Comparison of ENCODE assay signal across 9 cellular contexts in genomic region chr17:44314869-44315661, GRCh38. TPM values are rescaled to one million over a fixed set of nuclear protein-coding genes. Genes with fewer than 3 reads are reported as not detected.
DNase-seq lines count a peak whose midpoint lies in the region; TF ChIP-seq lines count a peak whose summit lies in the region.
"Had no signal": no experiment of that assay in that cellular context is flagged by ENCODE, and none has a peak within 500 bp of the region (broad histone marks: within the 10 kb centered on the region; RNA-seq: fewer than 3 reads in every experiment).

No MANE protein-coding gene starts in this region.

- H3K9me3 ChIP-seq in Karpas-422 (ENCODE audit: low read length) = no peaks in the 10 kb centered on the region

- peak overlapping the region; percentile 50 for H3K4me3 Mint-ChIP-seq in Calu3 (ENCODE audit: low read depth, unreplicated experiment)
- H3K4me3 Mint-ChIP-seq in glutamatergic neuron (ENCODE audit: unreplicated experiment) = peak overlapping the region; percentile 81

- peaks cover 2% of the 10 kb centered on the region for H3K4me1 Mint-ChIP-seq in Calu3 (ENCODE audit: low read depth, unreplicated experiment)
- H3K4me1 Mint-ChIP-seq in glutamatergic neuron (ENCODE audit: low read depth, unreplicated experiment) = peaks cover 31% of the 10 kb centered on the region

- no peak overlapping the region for H3K27ac Mint-ChIP-seq in Calu3 (ENCODE audit: unreplicated experiment)
- H3K27ac Mint-ChIP-seq in glutamatergic neuron (ENCODE audit: unreplicated experiment) = peak overlapping the region; percentile 72

- H3K27ac ChIP-seq in Karpas-422 (ENCODE audit: low read length) = no peak overlapping the region

- H3K36me3 Mint-ChIP-seq in Calu3 (ENCODE audit: insufficient read depth, unreplicated experiment) = peaks cover 26% of the 10 kb centered on the region
- peaks cover 17% of the 10 kb centered on the region for H3K36me3 Mint-ChIP-seq in glutamatergic neuron (ENCODE audit: unreplicated experiment)

- intact Hi-C loops in Calu3 (cut with micrococcal nuclease; ENCODE audit: unreplicated experiment) = no loop called here

- peak overlapping the region; percentile 74 for H3K4me2 ChIP-seq in Karpas-422 (ENCODE audit: low read depth, low read length, poor library complexity, severe bottlenecking)

- H3K79me2 ChIP-seq in Karpas-422 (ENCODE audit: low read length) = no peaks in the 10 kb centered on the region

- peak overlapping the region; percentile 68 for H3K4me3 ChIP-seq in Karpas-422 (ENCODE audit: low read length)

- no peaks in the 10 kb centered on the region for H3K27me3 ChIP-seq in Karpas-422 (ENCODE audit: low read length)

- H2AFZ ChIP-seq in Karpas-422 (ENCODE audit: low read length) = peak overlapping the region; percentile 86

- H3K36me3 ChIP-seq in Karpas-422 (ENCODE audit: insufficient read depth, low read length) = no peaks in the 10 kb centered on the region

- DNase-seq in Calu3 (peak; percentile 62), Karpas-422 (peak; percentile 81), glutamatergic neuron (peak; percentile 65), midbrain (lab: John Stamatoyannopoulos, UW) (no peak), NCI-H446 treated with DMSO at 0.1 percent for 48 hours (lab: John Stamatoyannopoulos, UW) (no peak), HuH-7.5 (ENCODE audit: low spot score) (no peak)
- peak; percentile 46 for DNase-seq in activated T-cell treated with anti-CD3 and anti-CD28 coated beads, Interleukin-2, amount 50 U/mL, for 1 hour
- DNase-seq in stimulated activated CD4-positive, alpha-beta T cell treated with anti-CD3 and anti-CD28 coated beads, Interleukin-2, amount 100 ng/mL, for 4 hours (ENCODE audit: low read depth) = peak; percentile 24

- H3K9me3 Mint-ChIP-seq in Calu3 (ENCODE audit: low read depth, unreplicated experiment) (no peaks in the 10 kb centered on the region), glutamatergic neuron (ENCODE audit: unreplicated experiment) (peaks cover 21% of the 10 kb centered on the region)

- H4K20me1 ChIP-seq in Karpas-422 (ENCODE audit: insufficient read depth, low read depth, low read length) = 0 out of 2 replicates have a peak, but pooled peaks cover 4% of the 10 kb centered on the region

- H3K9ac ChIP-seq in Karpas-422 (ENCODE audit: low read length) = peak overlapping the region; percentile 63

- BruUV-seq in Calu3 (replicated peaks; lab: Mats Ljungman, UMichigan) = no TSS peak

- no peaks in the 10 kb centered on the region for H3K9me2 ChIP-seq in Karpas-422 (replicated peaks; ENCODE audit: insufficient read depth, low read length)

- TF ChIP-seq CTCF in Calu3 (IDR thresholded peaks at IDR 0.05; ENCODE audit: unreplicated experiment) (no peak), glutamatergic neuron (IDR thresholded peaks at IDR 0.05; ENCODE audit: partially characterized antibody, unreplicated experiment) (no peak)

- H3K27me3 Mint-ChIP-seq in Calu3 (ENCODE audit: unreplicated experiment) (peaks cover 85% of the 10 kb centered on the region), glutamatergic neuron (ENCODE audit: unreplicated experiment) (peaks cover 13% of the 10 kb centered on the region)

- CTCF ChIA-PET in Calu3 (lab: Charles Lee) = interaction anchor here (0.6 to 1.1 kb wide), 2 partner anchors 9 to 72 kb away, joined by 3 to 5 read pairs; partner anchors contain the start of gene SLC25A39

- H3K4me1 ChIP-seq in Karpas-422 (ENCODE audit: low read length) = peaks cover 20% of the 10 kb centered on the region

RNA-seq across cellular contexts. Expression of gene RUNDC3A, which starts 6.7 kb away (rescaled TPM):
- 0.86 and 1.2 TPM in 2 replicates for total RNA-seq in Calu3 (2022)
- 1.5 and 2.3 TPM in 2 replicates for total RNA-seq in Karpas-422 (2014; rRNA removed; shearing (Covaris generic); ENCODE audit: low replicate concordance)
- 282 TPM for total RNA-seq in glutamatergic neuron (ENCODE audit: unreplicated experiment)
- total RNA-seq: LHCN-M2 had no signal

RNA-seq across cellular contexts. Expression of gene SLC25A39, which starts 9.6 kb away (rescaled TPM):
- total RNA-seq in Calu3 (2022) (271 and 297 TPM in 2 replicates), glutamatergic neuron (ENCODE audit: unreplicated experiment) (104 TPM)
- 78.7 and 163 TPM in 2 replicates for total RNA-seq in Karpas-422 (2014; rRNA removed; shearing (Covaris generic); ENCODE audit: low replicate concordance)

RNA-seq across cellular contexts. Expression of gene GRN, which starts 30.0 kb away (rescaled TPM):
- 376 and 480 TPM in 2 replicates for total RNA-seq in Calu3 (2022)
- total RNA-seq in Karpas-422 (2014; rRNA removed; shearing (Covaris generic); ENCODE audit: low replicate concordance) = 194 and 327 TPM in 2 replicates
- 88.7 TPM for total RNA-seq in glutamatergic neuron (ENCODE audit: unreplicated experiment)

RNA-seq across cellular contexts. Expression of gene SLC4A1, which starts 47.1 kb away (rescaled TPM):
- total RNA-seq in Calu3 (2022) (not detected in 2 replicates), glutamatergic neuron (ENCODE audit: unreplicated experiment) (not detected)
- 0.14 and 0.19 TPM in 2 replicates for total RNA-seq in Karpas-422 (2014; rRNA removed; shearing (Covaris generic); ENCODE audit: low replicate concordance)
- total RNA-seq: LHCN-M2 had no signal

RNA-seq across cellular contexts. Expression of gene FAM171A2, which starts 48.6 kb away (rescaled TPM):
- total RNA-seq in Calu3 (2022) (0.95 and 2.0 TPM in 2 replicates), glutamatergic neuron (ENCODE audit: unreplicated experiment) (81.3 TPM)
- 0.40 and 1.2 TPM in 2 replicates for total RNA-seq in Karpas-422 (2014; rRNA removed; shearing (Covaris generic); ENCODE audit: low replicate concordance)

Comparison
In these comparisons a context has a peak if more than half of its experiments do, and no peak if none do; other contexts are left out.
1. DNase-seq: peak in Calu3 (single experiment), Karpas-422 (single experiment), activated T-cell treated with anti-CD3 and anti-CD28 coated beads, Interleukin-2, amount 50 U/mL, for 1 hour (single experiment), glutamatergic neuron (single experiment) and stimulated activated CD4-positive, alpha-beta T cell treated with anti-CD3 and anti-CD28 coated beads, Interleukin-2, amount 100 ng/mL, for 4 hours (single experiment); none in midbrain (single experiment), NCI-H446 treated with DMSO at 0.1 percent for 48 hours (single experiment) and HuH-7.5 (single experiment).
2. RNA of gene RUNDC3A, which starts 6.7 kb away (total RNA-seq): 282 TPM in glutamatergic neuron (single experiment); 1.5 to 2.3 TPM in Karpas-422 and 0.86 to 1.2 TPM in Calu3; every median in the first group is over 10 times any median in the second.